Comparison of ENCODE assay signal across 7 cellular contexts in the genomic region with DNA sequence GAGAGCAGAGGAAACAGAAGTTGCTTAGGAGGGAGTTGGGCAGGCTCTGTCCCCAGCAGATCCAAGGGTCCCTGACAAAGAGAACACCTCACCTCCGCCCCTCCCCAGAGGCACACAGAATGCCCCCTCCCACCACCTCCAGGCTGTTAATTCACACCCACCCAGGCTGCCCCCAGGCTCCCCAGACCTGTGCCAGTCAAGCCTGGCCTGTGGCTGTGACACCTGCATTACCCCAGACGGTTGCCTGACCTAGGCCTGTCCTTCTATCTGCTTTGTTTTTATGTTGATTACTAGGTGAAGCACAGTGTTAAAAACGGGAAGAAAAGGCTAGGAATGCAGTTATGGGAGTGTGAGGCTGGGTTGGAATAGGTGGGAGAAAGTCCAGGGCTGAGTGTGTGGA.
DNase-seq lines count a peak whose midpoint lies in the region; ATAC-seq, FAIRE-seq and TF ChIP-seq lines count a peak whose summit lies in the region.
"Not testable (repeated sequence)": the region's sequence is repeated elsewhere in the genome, so short reads cannot be mapped to it uniquely, and the experiment has no call there.

No MANE protein-coding gene starts in this region.

- not testable (repeated sequence) for TF ChIP-seq POLR2A in K562 (conservative IDR thresholded peaks at IDR 0.05); HepG2 (IDR thresholded peaks at IDR 0.05; ENCODE audit: insufficient read depth in 1 of 2, low read depth in 2 of 2, low read length in 2 of 2)

- peak; percentile 51 for ATAC-seq in GM23338
- ATAC-seq in T-helper 17 cell, result not testable (repeated sequence)
- ATAC-seq in K562, result peak; percentile 19
- peak in 5 of 8 donors; percentile 11 to 55 (median 16) for ATAC-seq in heart right ventricle
- peak; percentile 63 for ATAC-seq in HepG2
- ATAC-seq in stimulated activated memory B cell treated with anti-CD40 and anti-IgM and Interleukin-4, amounts not matched to agents 10 μg/mL and 1 μg/mL and 100 μg/mL, for 72 hours, result peak; percentile 50

- H3K9me1 ChIP-seq in K562 (ENCODE audit: control insufficient read depth, insufficient read depth, low read length), result not testable (repeated sequence)

- H3K9me3 Mint-ChIP-seq in GM23338; stimulated activated memory B cell treated with anti-CD40 and anti-IgM and Interleukin-4, amounts not matched to agents 10 μg/mL and 1 μg/mL and 100 μg/mL, for 72 hours: not testable (repeated sequence)

- H3K9me3 ChIP-seq in OCI-LY3 (ENCODE audit: insufficient read depth, low read length); T-helper 17 cell (ENCODE audit: control insufficient read depth, low read length, poor library complexity, severe bottlenecking); K562 (replicated peaks; ENCODE audit: control insufficient read depth, insufficient read depth, low read depth, low read length); heart right ventricle; HepG2 (ENCODE audit: low read length): not testable (repeated sequence)

- FAIRE-seq in K562 (lab: Jason Lieb, UNC); HepG2 (lab: Jason Lieb, UNC): not testable (repeated sequence)

- not testable (repeated sequence) for TF ChIP-seq EP300 in K562 (IDR thresholded peaks at IDR 0.05; ENCODE audit: low read length); HepG2 (IDR thresholded peaks at IDR 0.05; ENCODE audit: low read depth in 2 of 2, low read length in 2 of 2); HepG2 (CRISPR knock-in tag; IDR thresholded peaks at IDR 0.05; ENCODE audit: borderline replicate concordance)

- not testable (repeated sequence) for H4K20me1 ChIP-seq in GM23338 (replicated peaks; ENCODE audit: insufficient read depth); OCI-LY3 (ENCODE audit: insufficient read depth, low read length); K562 (replicated peaks; ENCODE audit: control insufficient read depth, insufficient read depth, low read length); HepG2 (ENCODE audit: insufficient read depth, low read length)

- WGBS in K562 (ENCODE audit: insufficient coverage, low coverage, missing lambda C conversion rate), result 0% methylated on average over 1 of the region's 3 CpGs
- 48 to 80% methylated on average over 1 to 2 of the region's 3 CpGs for whole genome bisulfite sequencing in heart right ventricle, 2 donors
- 32% methylated on average over 2 of the region's 3 CpGs for WGBS in HepG2 (ENCODE audit: low lambda C conversion rate)

- not testable (repeated sequence) for H3K4me1 ChIP-seq in GM23338 (ENCODE audit: insufficient read depth); K562 (replicated peaks in 1 of 2; ENCODE audit: control insufficient read depth in 2 of 2, insufficient read depth in 2 of 2, low read length in 2 of 2)
- peaks cover 27% of the 10 kb centered on the region for H3K4me1 ChIP-seq in OCI-LY3 (ENCODE audit: low read length)
- H3K4me1 ChIP-seq in heart right ventricle, result peaks cover 0 to 31% (median 15%) of the 10 kb centered on the region in 9 donors
- peaks cover 11% of the 10 kb centered on the region; the same call in 1 of the 2 replicates for H3K4me1 ChIP-seq in HepG2 (ENCODE audit: insufficient read depth, low read length)

- H3K4me3 Mint-ChIP-seq in GM23338; T-helper 17 cell; stimulated activated memory B cell treated with anti-CD40 and anti-IgM and Interleukin-4, amounts not matched to agents 10 μg/mL and 1 μg/mL and 100 μg/mL, for 72 hours: not testable (repeated sequence)

- H3K4me1 Mint-ChIP-seq in GM23338, result peaks cover 12% of the 10 kb centered on the region; the same call in 2 of the 3 replicates
- not testable (repeated sequence) for H3K4me1 Mint-ChIP-seq in T-helper 17 cell; stimulated activated memory B cell treated with anti-CD40 and anti-IgM and Interleukin-4, amounts not matched to agents 10 μg/mL and 1 μg/mL and 100 μg/mL, for 72 hours

- BruUV-seq in K562 (replicated peaks; lab: Mats Ljungman, UMichigan); HepG2 (replicated peaks; lab: Mats Ljungman, UMichigan): not testable (repeated sequence)

- not testable (repeated sequence) for H3K9ac ChIP-seq in OCI-LY3 (ENCODE audit: low read length); K562 (ENCODE audit: insufficient read depth in 1 of 2, low read depth in 2 of 2, low read length in 2 of 2); HepG2 (ENCODE audit: insufficient read depth, low read depth, low read length)

- H3K36me3 ChIP-seq in GM23338 (ENCODE audit: insufficient read depth); OCI-LY3 (replicated peaks; ENCODE audit: low read depth, low read length); K562 (ENCODE audit: control insufficient read depth, insufficient read depth, low read length); heart right ventricle; HepG2 (replicated peaks in 1 of 2; ENCODE audit: control insufficient read depth in 1 of 2, insufficient read depth in 2 of 2, low read length in 2 of 2): not testable (repeated sequence)

- H3K27me3 ChIP-seq in GM23338 (ENCODE audit: insufficient read depth); OCI-LY3 (ENCODE audit: low read depth, low read length); K562 (ENCODE audit: control insufficient read depth in 2 of 2, insufficient read depth in 2 of 2, low read length in 2 of 2); heart right ventricle; HepG2 (ENCODE audit: control insufficient read depth in 1 of 2, insufficient read depth in 2 of 2, low read length in 2 of 2): not testable (repeated sequence)

- not testable (repeated sequence) for H3K36me3 Mint-ChIP-seq in GM23338 (ENCODE audit: low read depth); T-helper 17 cell (ENCODE audit: low read depth); stimulated activated memory B cell treated with anti-CD40 and anti-IgM and Interleukin-4, amounts not matched to agents 10 μg/mL and 1 μg/mL and 100 μg/mL, for 72 hours

- H3K27me3 Mint-ChIP-seq in GM23338 (ENCODE audit: insufficient read depth, low read depth, poor library complexity); T-helper 17 cell; stimulated activated memory B cell treated with anti-CD40 and anti-IgM and Interleukin-4, amounts not matched to agents 10 μg/mL and 1 μg/mL and 100 μg/mL, for 72 hours: not testable (repeated sequence)

- TF ChIP-seq CTCF in GM23338 (conservative IDR thresholded peaks at IDR 0.05; ENCODE audit: low read depth in 2 of 2); OCI-LY3 (IDR thresholded peaks at IDR 0.05; ENCODE audit: low read depth, low read length); K562 (IDR thresholded peaks at IDR 0.05 in 2 of 3, conservative IDR thresholded peaks at IDR 0.05 in 1 of 3; ENCODE audit: insufficient read depth in 2 of 3, low read depth in 1 of 3, low read length in 3 of 3); heart right ventricle (IDR thresholded peaks at IDR 0.05); HepG2 (CRISPR knock-in tag; IDR thresholded peaks at IDR 0.05): not testable (repeated sequence)

- not testable (repeated sequence) for H3K4me3 ChIP-seq in GM23338; OCI-LY3 (ENCODE audit: low read length); K562; heart right ventricle; HepG2 (replicated peaks in 1 of 3; ENCODE audit: insufficient read depth in 1 of 3, low read depth in 2 of 3, low read length in 3 of 3)

- H3K4me2 ChIP-seq in GM23338; OCI-LY3 (ENCODE audit: low read length); K562 (ENCODE audit: insufficient read depth, low read length); HepG2 (ENCODE audit: low read depth, low read length): not testable (repeated sequence)

- H3K27ac ChIP-seq in GM23338 (ENCODE audit: low read depth); K562 (ENCODE audit: extremely low read depth, low read depth, low read length); HepG2 (ENCODE audit: extremely low read length, insufficient read depth, low read length): not testable (repeated sequence)
- H3K27ac ChIP-seq in OCI-LY3 (ENCODE audit: low read length) (peak overlapping the region; percentile 55; the same call in 1 of the 2 replicates), heart right ventricle (peak overlapping the region in 1 of 10 donors; percentile 47)

- CTCF ChIA-PET in K562 (lab: Yijun Ruan, JAX; ENCODE audit: low intra/inter-chr PET ratio); HepG2 (lab: Yijun Ruan, JAX; ENCODE audit: low intra/inter-chr PET ratio, low total read pairs): not testable (repeated sequence)

- DNase-seq in GM23338 (ENCODE audit: low spot score); T-helper 17 cell; K562 (ENCODE audit: extremely low read depth in 1 of 4, low spot score in 3 of 4); heart right ventricle; HepG2 (ENCODE audit: low spot score): not testable (repeated sequence)

- intact Hi-C loops in K562 (cut with micrococcal nuclease); heart right ventricle (cut with DNase I); HepG2 (cut with micrococcal nuclease; ENCODE audit: unreplicated experiment): not testable (repeated sequence)

- H3K27ac Mint-ChIP-seq in GM23338, result not testable (repeated sequence)
- H3K27ac Mint-ChIP-seq in T-helper 17 cell, result peak overlapping the region; percentile 27
- H3K27ac Mint-ChIP-seq in stimulated activated memory B cell treated with anti-CD40 and anti-IgM and Interleukin-4, amounts not matched to agents 10 μg/mL and 1 μg/mL and 100 μg/mL, for 72 hours, result peak overlapping the region; percentile 54

- not testable (repeated sequence) for H2AFZ ChIP-seq in GM23338; OCI-LY3 (ENCODE audit: low read depth, low read length); K562 (ENCODE audit: low read depth, low read length); HepG2 (ENCODE audit: low read length)

- TF ChIP-seq RAD21 in K562 (CRISPR knock-in tag; conservative IDR thresholded peaks at IDR 0.05 in 1 of 2, IDR thresholded peaks at IDR 0.05 in 1 of 2); HepG2 (CRISPR knock-in tag; IDR thresholded peaks at IDR 0.05): not testable (repeated sequence)

- H3K79me2 ChIP-seq in GM23338 (replicated peaks; ENCODE audit: insufficient read depth); HepG2 (ENCODE audit: insufficient read depth, low read length): not testable (repeated sequence)
- peaks cover 23% of the 10 kb centered on the region for H3K79me2 ChIP-seq in OCI-LY3 (ENCODE audit: low read length)
- H3K79me2 ChIP-seq in K562 (ENCODE audit: control insufficient read depth, insufficient read depth, low read length), result peaks cover 55% of the 10 kb centered on the region

- POLR2A ChIA-PET in K562 (lab: Yijun Ruan, JAX); HepG2 (lab: Yijun Ruan, JAX): not testable (repeated sequence)

- not testable (repeated sequence) for H3F3A ChIP-seq in GM23338 (replicated peaks; ENCODE audit: low read depth)

- H3K9me2 ChIP-seq in GM23338 (ENCODE audit: insufficient read depth), result not testable (repeated sequence)

- in situ Hi-C loops in K562 (cut with MboI), result loop anchor here (25.0 kb wide), 1 partner anchor 515 kb away; the partner anchor contains the start of gene RNU2-63P
- in situ Hi-C loops in HepG2 (cut with HindIII; ENCODE audit: extremely low pct_ligation_motif_present, low pct_unique_long_range_greater_than_20kb), result not testable (repeated sequence)
